Comparison of ENCODE assay signal across 8 cellular contexts in the genomic region with DNA sequence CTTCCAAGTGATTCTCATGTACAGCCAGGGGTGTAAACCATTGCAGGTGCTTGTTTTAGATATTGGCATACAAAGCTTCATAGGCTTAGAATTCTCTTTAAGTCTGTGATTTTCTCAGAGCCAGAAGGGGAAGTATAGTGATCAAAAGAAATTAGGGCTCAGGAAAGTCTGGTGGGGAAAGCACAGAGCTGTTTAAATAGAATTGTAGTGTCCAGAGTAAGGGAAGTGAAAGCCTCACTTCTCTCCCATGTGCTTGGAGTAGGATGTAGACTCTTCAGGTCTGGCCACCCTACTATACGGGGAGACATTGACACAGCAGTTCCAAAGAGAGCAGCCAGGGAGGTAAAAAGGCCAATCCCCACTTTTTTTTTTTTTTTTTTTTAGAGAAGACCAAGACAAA. TPM values are rescaled to one million over a fixed set of nuclear protein-coding genes. Genes with fewer than 3 reads are reported as not detected.
DNase-seq lines count a peak whose midpoint lies in the region; ATAC-seq and TF ChIP-seq lines count a peak whose summit lies in the region.
"Had no signal": no experiment of that assay in that cellular context is flagged by ENCODE, and none has a peak within 500 bp of the region (broad histone marks: within the 10 kb centered on the region; RNA-seq: fewer than 3 reads in every experiment).

No MANE protein-coding gene starts in this region.

- no peak overlapping the region for H3K27ac Mint-ChIP-seq in activated CD8-positive, alpha-beta T cell treated with anti-CD3 and anti-CD28 coated beads, Interleukin-2, amount 10 ng/mL, durations not matched to agents 7 days and 5 days

- intact Hi-C loops in posterior cingulate gyrus (cut with DNase I): no loop called here

- peak overlapping the region; percentile 63 for H3K4me3 ChIP-seq in GM12864 (ENCODE audit: low read depth, low read length)
- H3K4me3 ChIP-seq: gastroesophageal sphincter had no signal

- ATAC-seq in HG03565 (IDR thresholded peaks at IDR 0.05; ENCODE audit: unreplicated experiment): peak; percentile 14
- no peak for ATAC-seq in activated CD8-positive, alpha-beta T cell treated with anti-CD3 and anti-CD28 coated beads, Interleukin-2, amount 10 ng/mL, durations not matched to agents 7 days and 5 days
- ATAC-seq: gastroesophageal sphincter had no signal

- DNase-seq in GM12864 (ENCODE audit: low read depth) (no peak), pons (ENCODE audit: low spot score) (peak; percentile 78), posterior cingulate gyrus (no peak), NCI-H1694 (lab: John Stamatoyannopoulos, UW) (no peak)
- no peak for DNase-seq in activated CD8-positive, alpha-beta T cell treated with anti-CD3 and anti-CD28 coated beads, Interleukin-2, amount 10 ng/mL, durations not matched to agents 7 days and 5 days
- no peak for DNase-seq in activated CD4-positive, alpha-beta T cell treated with anti-CD3 and anti-CD28 coated beads for 1 hour

- POLR2A ChIA-PET in activated CD8-positive, alpha-beta T cell treated with anti-CD3 and anti-CD28 coated beads, Interleukin-2, amount 10 ng/mL, durations not matched to agents 7 days and 5 days (lab: Charles Lee): interaction anchor here (0.6 kb wide), 2 partner anchors 86 to 159 kb away, joined by 3 to 6 read pairs; no protein-coding TSS in a partner anchor

- CTCF ChIA-PET in activated CD8-positive, alpha-beta T cell treated with anti-CD3 and anti-CD28 coated beads, Interleukin-2, amount 10 ng/mL, durations not matched to agents 7 days and 5 days (lab: Charles Lee): interaction anchor here (1.0 kb wide), 1 partner anchor 9 kb away, joined by 3 read pairs; no protein-coding TSS in a partner anchor

- H3K4me1 Mint-ChIP-seq in activated CD8-positive, alpha-beta T cell treated with anti-CD3 and anti-CD28 coated beads, Interleukin-2, amount 10 ng/mL, durations not matched to agents 7 days and 5 days (ENCODE audit: low read depth): peaks cover 61% of the 10 kb centered on the region

- H3K36me3 Mint-ChIP-seq in activated CD8-positive, alpha-beta T cell treated with anti-CD3 and anti-CD28 coated beads, Interleukin-2, amount 10 ng/mL, durations not matched to agents 7 days and 5 days (ENCODE audit: low read depth): peaks cover 34% of the 10 kb centered on the region

- H3K27me3 Mint-ChIP-seq in activated CD8-positive, alpha-beta T cell treated with anti-CD3 and anti-CD28 coated beads, Interleukin-2, amount 10 ng/mL, durations not matched to agents 7 days and 5 days (ENCODE audit: low read depth): no peaks in the 10 kb centered on the region

- H3K4me3 Mint-ChIP-seq in activated CD8-positive, alpha-beta T cell treated with anti-CD3 and anti-CD28 coated beads, Interleukin-2, amount 10 ng/mL, durations not matched to agents 7 days and 5 days: peak overlapping the region; percentile 58

- no peaks in the 10 kb centered on the region for H3K9me3 Mint-ChIP-seq in activated CD8-positive, alpha-beta T cell treated with anti-CD3 and anti-CD28 coated beads, Interleukin-2, amount 10 ng/mL, durations not matched to agents 7 days and 5 days (ENCODE audit: insufficient read depth)

- TF ChIP-seq CTCF in GM12864 (IDR thresholded peaks at IDR 0.05; ENCODE audit: low read depth, low read length, missing control alignments): no peak

RNA-seq across cellular contexts. Expression of a gene that starts 10.4 kb away (rescaled TPM):
- total RNA-seq in activated CD8-positive, alpha-beta T cell treated with anti-CD3 and anti-CD28 coated beads, Interleukin-2, amount 10 ng/mL, durations not matched to agents 7 days and 5 days: 1 to 10 TPM; 4.8 to 6.9 TPM
